In genomic region chr1:40901886-40902633, GRCh38 we compare ENCODE assay signal across 12 cellular contexts. TPM values are rescaled to one million over a fixed set of nuclear protein-coding genes. Genes with fewer than 3 reads are reported as not detected.
DNase-seq lines count a peak whose midpoint lies in the region; ATAC-seq, FAIRE-seq and TF ChIP-seq lines count a peak whose summit lies in the region.
"Had no signal": no experiment of that assay in that cellular context is flagged by ENCODE, and none has a peak within 500 bp of the region (broad histone marks: within the 10 kb centered on the region; RNA-seq: fewer than 3 reads in every experiment).

No MANE protein-coding gene starts in this region.

- H2AFZ ChIP-seq in HepG2 (ENCODE audit: low read length) (peak overlapping the region; percentile 54), mammary epithelial cell (ENCODE audit: low read depth, low read length) (peak overlapping the region; percentile 75)

- no peak for TF ChIP-seq CTCF in HepG2 (CRISPR knock-in tag; IDR thresholded peaks at IDR 0.05)
- no peak for TF ChIP-seq CTCF in right lobe of liver (IDR thresholded peaks at IDR 0.05)
- TF ChIP-seq CTCF in mammary epithelial cell (conservative IDR thresholded peaks at IDR 0.05 in 1 of 2, IDR thresholded peaks at IDR 0.05 in 1 of 2; ENCODE audit: extremely low read depth in 1 of 2, insufficient read depth in 1 of 2, low read depth in 1 of 2, low read length in 2 of 2) = no peak
- no peak for TF ChIP-seq CTCF in kidney epithelial cell (IDR thresholded peaks at IDR 0.05; ENCODE audit: insufficient read depth, low read length, poor library complexity, severe bottlenecking)

- dilution Hi-C loops in mammary epithelial cell (cut with HindIII; ENCODE audit: low sequenced_read_pairs) = no loop called here

- H3K9ac ChIP-seq in HepG2 (ENCODE audit: insufficient read depth, low read depth, low read length) = no peak overlapping the region
- H3K9ac ChIP-seq in mammary epithelial cell (ENCODE audit: insufficient read depth, low read length) = no peak overlapping the region

- TF ChIP-seq POLR2A in HepG2 (IDR thresholded peaks at IDR 0.05; ENCODE audit: insufficient read depth in 1 of 2, low read depth in 2 of 2, low read length in 2 of 2) = no peak
- TF ChIP-seq POLR2A in right lobe of liver (IDR thresholded peaks at IDR 0.05) = no peak

- POLR2A ChIA-PET in HepG2 (lab: Yijun Ruan, JAX) = no interaction called here

- in situ Hi-C loops in HepG2 (cut with HindIII; ENCODE audit: extremely low pct_ligation_motif_present, low pct_unique_long_range_greater_than_20kb) (no loop called here), mammary epithelial cell (cut with MboI; ENCODE audit: low sequenced_read_pairs in 2 of 2) (no loop called here)

- ATAC-seq in HepG2 (0 out of 3 replicates have a peak, but pooled peaks have one; percentile 27), right lobe of liver (no peak), aorta (ENCODE audit: low FRiP score) (peak; percentile 60), HG03457 (IDR thresholded peaks at IDR 0.05; ENCODE audit: unreplicated experiment) (no peak), GM21619 (IDR thresholded peaks at IDR 0.05; ENCODE audit: unreplicated experiment) (no peak)
- ATAC-seq: activated T-helper 17 cell treated with anti-CD3 and anti-CD28 coated beads, Interleukin-2, amount 50 U/mL, for 72 hours; gastroesophageal sphincter had no signal

- H3K9me3 ChIP-seq in HepG2 (ENCODE audit: low read length) (no peaks in the 10 kb centered on the region), right lobe of liver (no peaks in the 10 kb centered on the region), mammary epithelial cell (replicated peaks; ENCODE audit: insufficient read depth, low read length) (no peaks in the 10 kb centered on the region), aorta (ENCODE audit: control insufficient read depth, low read length) (no peaks in the 10 kb centered on the region)
- H3K9me3 ChIP-seq: gastroesophageal sphincter, neutrophil had no signal

- no peak for FAIRE-seq in HepG2 (lab: Jason Lieb, UNC)

- no peak for TF ChIP-seq EP300 in HepG2 (IDR thresholded peaks at IDR 0.05; ENCODE audit: low read depth in 2 of 2, low read length in 2 of 2)
- TF ChIP-seq EP300 in HepG2 (CRISPR knock-in tag; IDR thresholded peaks at IDR 0.05; ENCODE audit: borderline replicate concordance) = no peak

- H3K4me1 ChIP-seq in HepG2 (ENCODE audit: insufficient read depth, low read length) (peaks cover 31% of the 10 kb centered on the region), right lobe of liver (no peaks in the 10 kb centered on the region), mammary epithelial cell (ENCODE audit: insufficient read depth, low read length) (peaks cover 52% of the 10 kb centered on the region), aorta (ENCODE audit: control insufficient read depth in 1 of 2, insufficient read depth in 2 of 2, low read length in 2 of 2) (peaks cover 2 to 3% of the 10 kb centered on the region in 2 donors)

- H3K4me2 ChIP-seq in HepG2 (ENCODE audit: low read depth, low read length) (no peak overlapping the region), mammary epithelial cell (ENCODE audit: insufficient read depth, low read depth, low read length) (no peak overlapping the region)

- peaks cover 1 to 2% of the 10 kb centered on the region in 2 experiments; a peak in 2 of 5 replicates for H3K27me3 ChIP-seq in HepG2 (ENCODE audit: control insufficient read depth in 1 of 2, insufficient read depth in 2 of 2, low read length in 2 of 2)
- no peaks in the 10 kb centered on the region for H3K27me3 ChIP-seq in right lobe of liver
- H3K27me3 ChIP-seq in mammary epithelial cell (ENCODE audit: insufficient read depth, low read length) = no peaks in the 10 kb centered on the region
- H3K27me3 ChIP-seq in kidney epithelial cell (ENCODE audit: control insufficient read depth, insufficient read depth, low read length) = no peaks in the 10 kb centered on the region
- H3K27me3 ChIP-seq in aorta (ENCODE audit: control insufficient read depth in 1 of 2, insufficient read depth in 2 of 2, low read length in 1 of 2) = no peaks in the 10 kb centered on the region
- H3K27me3 ChIP-seq: gastroesophageal sphincter, neutrophil had no signal

- CTCF ChIA-PET in HepG2 (lab: Yijun Ruan, JAX; ENCODE audit: low intra/inter-chr PET ratio, low total read pairs) (no interaction called here), mammary epithelial cell (lab: Charles Lee; ENCODE audit: low non-redundant PET) (no interaction called here)

- H4K20me1 ChIP-seq in HepG2 (ENCODE audit: insufficient read depth, low read length) (no peaks in the 10 kb centered on the region), mammary epithelial cell (ENCODE audit: insufficient read depth, low read length) (no peaks in the 10 kb centered on the region)

- WGBS in HepG2 (ENCODE audit: low lambda C conversion rate) = 54% methylated on average over 11 of the region's 11 CpGs
- 62% methylated on average over 5 of the region's 11 CpGs for WGBS in right lobe of liver (ENCODE audit: insufficient coverage, low coverage, low lambda C conversion rate, missing lambda C conversion rate)
- 61% methylated on average over 11 of the region's 11 CpGs for WGBS in mammary epithelial cell (ENCODE audit: low coverage, missing lambda C conversion rate)
- WGBS in aorta, 2 donors = 40 to 47% methylated on average over 11 of the region's 11 CpGs

- no peaks in the 10 kb centered on the region for H3K79me2 ChIP-seq in HepG2 (ENCODE audit: insufficient read depth, low read length)
- no peaks in the 10 kb centered on the region for H3K79me2 ChIP-seq in mammary epithelial cell (ENCODE audit: insufficient read depth, low read length)

- H3K27ac ChIP-seq in HepG2 (ENCODE audit: extremely low read length, insufficient read depth, low read length) (no peak overlapping the region), right lobe of liver (no peak overlapping the region), mammary epithelial cell (ENCODE audit: insufficient read depth, low read depth, low read length) (peak overlapping the region; percentile 73), aorta (ENCODE audit: low read depth in 1 of 2, low read length in 2 of 2) (no peak overlapping the region)
- H3K27ac ChIP-seq: gastroesophageal sphincter, neutrophil had no signal

- H3K36me3 ChIP-seq in HepG2 (replicated peaks in 1 of 2; ENCODE audit: control insufficient read depth in 1 of 2, insufficient read depth in 2 of 2, low read length in 2 of 2) = no peaks in the 10 kb centered on the region
- H3K36me3 ChIP-seq in right lobe of liver = no peaks in the 10 kb centered on the region
- no peaks in the 10 kb centered on the region for H3K36me3 ChIP-seq in mammary epithelial cell (ENCODE audit: insufficient read depth, low read length)
- no peaks in the 10 kb centered on the region for H3K36me3 ChIP-seq in kidney epithelial cell (ENCODE audit: control insufficient read depth, insufficient read depth, low read length)
- no peaks in the 10 kb centered on the region for H3K36me3 ChIP-seq in aorta (ENCODE audit: control insufficient read depth in 1 of 2, insufficient read depth in 2 of 2, low read length in 1 of 2)
- H3K36me3 ChIP-seq: gastroesophageal sphincter, neutrophil had no signal

- intact Hi-C loops in HepG2 (cut with micrococcal nuclease; ENCODE audit: unreplicated experiment) (loop anchor here (5.0 kb wide), 1 partner anchor 35 kb away; no protein-coding TSS in a partner anchor), right lobe of liver (cut with DNase I) (no loop called here), mammary epithelial cell (cut with micrococcal nuclease) (no loop called here), aorta (cut with DNase I) (loop anchor here in 1 of 2 donors (5.0 kb wide), 1 partner anchor 35 kb away; no protein-coding TSS in a partner anchor)

- no peak for TF ChIP-seq RAD21 in HepG2 (CRISPR knock-in tag; IDR thresholded peaks at IDR 0.05)

- DNase-seq in HepG2 (ENCODE audit: low spot score) = no peak
- DNase-seq in right lobe of liver = no peak
- peak; percentile 91 for DNase-seq in mammary epithelial cell
- peak; percentile 61 for DNase-seq in kidney epithelial cell (ENCODE audit: low read depth)
- peak; percentile 59 to 85 for DNase-seq in aorta
- DNase-seq in NCI-H2029 treated with DMSO at 0.1 percent for 48 hours (lab: John Stamatoyannopoulos, UW) = no peak
- DNase-seq: SW 1271 had no signal

- no TSS peak for BruUV-seq in HepG2 (replicated peaks; lab: Mats Ljungman, UMichigan)
- no TSS peak for BruUV-seq in mammary epithelial cell (replicated peaks; lab: Mats Ljungman, UMichigan)

- H3K4me3 ChIP-seq in HepG2 (replicated peaks in 1 of 3; ENCODE audit: insufficient read depth in 1 of 3, low read depth in 2 of 3, low read length in 3 of 3) = no peak overlapping the region
- H3K4me3 ChIP-seq in right lobe of liver = no peak overlapping the region
- H3K4me3 ChIP-seq in mammary epithelial cell (replicated peaks in 1 of 3; ENCODE audit: insufficient read depth in 1 of 3, low read depth in 2 of 3, low read length in 3 of 3) = no peak overlapping the region
- no peak overlapping the region for H3K4me3 ChIP-seq in kidney epithelial cell (ENCODE audit: low read depth, low read length)
- no peak overlapping the region for H3K4me3 ChIP-seq in aorta (ENCODE audit: low read length in 2 of 2)
- H3K4me3 ChIP-seq: gastroesophageal sphincter had no signal

RNA-seq across cellular contexts. Expression of gene CITED4, which starts 39.9 kb away (rescaled TPM):
- total RNA-seq in HepG2 (2016; rRNA removed; fragmentation: Illumina TruSeq; extraction: Trizol) = 5.8 and 9.9 TPM in 2 replicates
- total RNA-seq in HepG2 (2016; cell fraction: cytosol; rRNA removed; fragmentation: Illumina TruSeq; extraction: Trizol; ENCODE audit: low read depth) = 8.5 and 9.6 TPM in 2 replicates
- 6.5 and 9.1 TPM in 2 replicates for total RNA-seq in HepG2 (2016; cell fraction: insoluble cytoplasmic fraction; rRNA removed; fragmentation: Illumina TruSeq; extraction: Trizol)
- 11.1 and 14.4 TPM in 2 replicates for total RNA-seq in HepG2 (2016; cell fraction: membrane; rRNA removed; fragmentation: Illumina TruSeq; extraction: Trizol)
- 4.1 and 4.2 TPM in 2 replicates for total RNA-seq in HepG2 (2016; cell fraction: nucleus; rRNA removed; fragmentation: Illumina TruSeq; extraction: Trizol)
- 1.5 and 2.0 TPM in 2 replicates for polyA plus RNA-seq in HepG2 (2011; rRNA removed)
- polyA plus RNA-seq in HepG2 (2011; cell fraction: cytosol; rRNA removed) = 1.7 and 3.5 TPM in 2 replicates
- polyA plus RNA-seq in HepG2 (2011; cell fraction: nucleus; rRNA removed) = 3.7 and 3.9 TPM in 2 replicates
- polyA plus RNA-seq in HepG2 (2012) = 5.5 and 6.8 TPM in 2 replicates
- 9.0 and 13.1 TPM in 2 replicates for polyA plus RNA-seq in HepG2 (2016; cell fraction: cytosol; fragmentation: Illumina TruSeq; extraction: Trizol; ENCODE audit: low read depth)
- polyA plus RNA-seq in HepG2 (2016; cell fraction: insoluble cytoplasmic fraction; fragmentation: Illumina TruSeq; extraction: Trizol; ENCODE audit: low read depth) = 11.7 and 13.4 TPM in 2 replicates
- polyA plus RNA-seq in HepG2 (2016; cell fraction: membrane; fragmentation: Illumina TruSeq; extraction: Trizol; ENCODE audit: low read depth) = 14.8 and 15.5 TPM in 2 replicates
- polyA plus RNA-seq in HepG2 (2016; cell fraction: nucleus; fragmentation: Illumina TruSeq; extraction: Trizol; ENCODE audit: insufficient read depth, low read depth) = 13.0 and 14.6 TPM in 2 replicates
- 1.8 and 1.9 TPM in 2 replicates for polyA minus RNA-seq in HepG2 (2011; rRNA and poly(A)+ RNA removed; ENCODE audit: low replicate concordance)
- polyA minus RNA-seq in HepG2 (2011; cell fraction: cytosol; rRNA and poly(A)+ RNA removed) = 3.7 and 5.4 TPM in 2 replicates
- polyA minus RNA-seq in HepG2 (2011; cell fraction: nucleus; rRNA and poly(A)+ RNA removed) = 1.6 and 2.2 TPM in 2 replicates
- 100 to 1,000 TPM in 1 of 6 experiments, 10 to 100 TPM in 5; 19.0 to 116 (median 25.8) TPM for total RNA-seq in right lobe of liver
- 100 to 1,000 TPM in 1 of 2 donors, 10 to 100 TPM in 1; 54.8 to 140 TPM for total RNA-seq in mammary epithelial cell
- 27.5 TPM for polyA plus RNA-seq in mammary epithelial cell
- 24.0 TPM for polyA minus RNA-seq in mammary epithelial cell
- 31.0 and 48.6 TPM in 2 replicates for total RNA-seq in kidney epithelial cell
- total RNA-seq in aorta = 10 to 100 TPM; 13.2 to 19.0 TPM
- 10 to 100 TPM in 1 of 2 donors, 1 to 10 TPM in 1; 4.0 to 13.5 TPM for polyA plus RNA-seq in aorta

Comparison
In these comparisons a context has a peak if more than half of its experiments do, and no peak if none do; other contexts are left out.
1. ATAC-seq: peak in HepG2 (single experiment) and aorta (single experiment); none in right lobe of liver (0 of 4), HG03457 (single experiment) and GM21619 (single experiment).
2. DNase-seq: peak in mammary epithelial cell (single experiment), kidney epithelial cell (single experiment) and aorta (2 of 2); none in HepG2 (single experiment), right lobe of liver (0 of 3) and NCI-H2029 treated with DMSO at 0.1 percent for 48 hours (single experiment).